ENCODE assay signal across 9 cellular contexts in the genomic region with DNA sequence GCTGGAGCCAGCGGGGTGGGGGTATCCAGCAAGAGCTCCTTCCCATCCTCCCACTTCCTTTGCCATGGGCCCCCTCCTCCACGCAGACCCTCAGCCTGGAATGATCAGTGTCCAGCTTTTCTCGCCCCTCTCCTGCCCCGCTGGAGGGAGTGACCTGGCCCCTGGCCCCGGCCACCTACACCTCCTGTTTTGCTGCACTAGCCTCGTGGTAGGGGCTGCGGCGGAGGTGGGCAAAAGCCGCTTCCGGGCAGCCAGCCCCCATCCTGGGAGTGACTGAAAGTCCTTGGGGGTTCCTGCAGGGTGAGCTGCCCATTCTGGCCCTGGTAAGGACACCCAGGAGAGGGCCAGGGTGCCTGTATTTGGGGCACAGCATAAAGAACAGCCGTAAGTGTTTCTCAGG.
DNase-seq lines count a peak whose midpoint lies in the region; ATAC-seq and TF ChIP-seq lines count a peak whose summit lies in the region.
"Had no signal": no experiment of that assay in that cellular context is flagged by ENCODE, and none has a peak within 500 bp of the region (broad histone marks: within the 10 kb centered on the region; RNA-seq: fewer than 3 reads in every experiment).

No MANE protein-coding gene starts in this region.

- no peak overlapping the region for H3K27ac ChIP-seq in iPS-18a (ENCODE audit: low read length)
- peak overlapping the region in 4 of 5 donors; percentile 35 to 93 (median 72) for H3K27ac ChIP-seq in stomach
- H3K27ac ChIP-seq: SJSA1 had no signal

- CTCF ChIA-PET in activated naive CD4-positive, alpha-beta T cell treated with anti-CD3 and anti-CD28 coated beads for 36 hours (lab: Charles Lee), result interaction anchor here (0.5 to 2.5 kb wide), 7 partner anchors 13 to 441 kb away, joined by 3 to 7 read pairs (median 4); no protein-coding TSS in a partner anchor
- CTCF ChIA-PET in activated CD8-positive, alpha-beta T cell treated with anti-CD3 and anti-CD28 coated beads, Interleukin-2, amount 10 ng/mL, durations not matched to agents 7 days and 5 days (lab: Charles Lee), result interaction anchor here (1.1 to 9.3 kb wide), 6 partner anchors 8 to 105 kb away, joined by 4 to 99 read pairs (median 21); no protein-coding TSS in a partner anchor

- H3K4me1 Mint-ChIP-seq in activated naive CD4-positive, alpha-beta T cell treated with anti-CD3 and anti-CD28 coated beads for 36 hours (ENCODE audit: low read depth), result peaks cover 98% of the 10 kb centered on the region
- H3K4me1 Mint-ChIP-seq in activated CD8-positive, alpha-beta T cell treated with anti-CD3 and anti-CD28 coated beads, Interleukin-2, amount 10 ng/mL, durations not matched to agents 7 days and 5 days (ENCODE audit: low read depth), result peaks cover 95% of the 10 kb centered on the region

- TF ChIP-seq POLR2A in stomach (IDR thresholded peaks at IDR 0.05) (no peak), erythroblast (IDR thresholded peaks at IDR 0.05; ENCODE audit: low read length) (no peak)

- H3K36me3 Mint-ChIP-seq in activated naive CD4-positive, alpha-beta T cell treated with anti-CD3 and anti-CD28 coated beads for 36 hours (ENCODE audit: low read depth), result no peaks in the 10 kb centered on the region
- peaks cover 66% of the 10 kb centered on the region for H3K36me3 Mint-ChIP-seq in activated CD8-positive, alpha-beta T cell treated with anti-CD3 and anti-CD28 coated beads, Interleukin-2, amount 10 ng/mL, durations not matched to agents 7 days and 5 days (ENCODE audit: low read depth)

- no peak overlapping the region for H3K9ac ChIP-seq in iPS-18a (ENCODE audit: low read length)

- intact Hi-C loops in activated naive CD4-positive, alpha-beta T cell treated with anti-CD3 and anti-CD28 coated beads for 36 hours (cut with micrococcal nuclease), result no loop called here
- intact Hi-C loops in stomach (cut with DNase I; ENCODE audit: low total_unique reads), result no loop called here

- H3K27me3 ChIP-seq in iPS-18a (ENCODE audit: control insufficient read depth, insufficient read depth, low read length) (no peaks in the 10 kb centered on the region), stomach (no peaks in the 10 kb centered on the region)
- H3K27me3 ChIP-seq: SJSA1 had no signal

- no peaks in the 10 kb centered on the region for H3K9me3 Mint-ChIP-seq in activated naive CD4-positive, alpha-beta T cell treated with anti-CD3 and anti-CD28 coated beads for 36 hours
- H3K9me3 Mint-ChIP-seq in activated CD8-positive, alpha-beta T cell treated with anti-CD3 and anti-CD28 coated beads, Interleukin-2, amount 10 ng/mL, durations not matched to agents 7 days and 5 days (ENCODE audit: insufficient read depth), result no peaks in the 10 kb centered on the region

- H3K36me3 ChIP-seq in iPS-18a (ENCODE audit: control insufficient read depth, low read depth, low read length) (no peaks in the 10 kb centered on the region), stomach (peaks cover 0 to 20% (median 3%) of the 10 kb centered on the region in 4 donors)

- H3K9me3 ChIP-seq in iPS-18a (ENCODE audit: control insufficient read depth, low read depth, low read length) (no peaks in the 10 kb centered on the region), stomach (no peaks in the 10 kb centered on the region)
- H3K9me3 ChIP-seq: SJSA1 had no signal

- H3K4me3 ChIP-seq in iPS-18a (ENCODE audit: low read length) (peak overlapping the region; percentile 27), stomach (no peak overlapping the region)
- H3K4me3 ChIP-seq: SJSA1 had no signal

- H3K27me3 Mint-ChIP-seq in activated naive CD4-positive, alpha-beta T cell treated with anti-CD3 and anti-CD28 coated beads for 36 hours (ENCODE audit: low read depth), result no peaks in the 10 kb centered on the region
- H3K27me3 Mint-ChIP-seq in activated CD8-positive, alpha-beta T cell treated with anti-CD3 and anti-CD28 coated beads, Interleukin-2, amount 10 ng/mL, durations not matched to agents 7 days and 5 days (ENCODE audit: low read depth), result no peaks in the 10 kb centered on the region

- DNase-seq in activated naive CD4-positive, alpha-beta T cell treated with anti-CD3 and anti-CD28 coated beads for 36 hours, result no peak
- DNase-seq in activated naive CD4-positive, alpha-beta T cell treated with anti-CD3 and anti-CD28 coated beads, Interleukin-2, amount 50 U/mL, for 16 hours, result no peak
- no peak for DNase-seq in activated CD8-positive, alpha-beta T cell treated with anti-CD3 and anti-CD28 coated beads, Interleukin-2, amount 10 ng/mL, durations not matched to agents 7 days and 5 days
- DNase-seq in stomach (no peak), erythroblast (lab: John Stamatoyannopoulos, UW) (no peak), LoVo (ENCODE audit: low spot score) (no peak)

- 51 to 63% (median 56%) methylated on average over 6 to 11 of the region's 11 CpGs for WGBS in stomach, 5 donors

- POLR2A ChIA-PET in activated CD8-positive, alpha-beta T cell treated with anti-CD3 and anti-CD28 coated beads, Interleukin-2, amount 10 ng/mL, durations not matched to agents 7 days and 5 days (lab: Charles Lee), result interaction anchor here (1.0 to 14.0 kb wide), 7 partner anchors 9 to 29 kb away, joined by 3 to 169 read pairs (median 4); no protein-coding TSS in a partner anchor

- ATAC-seq in activated CD8-positive, alpha-beta T cell treated with anti-CD3 and anti-CD28 coated beads, Interleukin-2, amount 10 ng/mL, durations not matched to agents 7 days and 5 days, result no peak
- no peak for ATAC-seq in HG03520 (IDR thresholded peaks at IDR 0.05; ENCODE audit: unreplicated experiment)

- H3K4me3 Mint-ChIP-seq in activated naive CD4-positive, alpha-beta T cell treated with anti-CD3 and anti-CD28 coated beads for 36 hours, result peak overlapping the region; percentile 80
- peak overlapping the region; percentile 87 for H3K4me3 Mint-ChIP-seq in activated CD8-positive, alpha-beta T cell treated with anti-CD3 and anti-CD28 coated beads, Interleukin-2, amount 10 ng/mL, durations not matched to agents 7 days and 5 days

- H3K4me1 ChIP-seq in iPS-18a (ENCODE audit: control insufficient read depth, low read depth, low read length), result peaks cover 39% of the 10 kb centered on the region
- H3K4me1 ChIP-seq in stomach, result peaks cover 87 to 100% (median 90%) of the 10 kb centered on the region in 4 donors

- no peak for TF ChIP-seq CTCF in stomach (IDR thresholded peaks at IDR 0.05)

- TF ChIP-seq EP300 in stomach (IDR thresholded peaks at IDR 0.05), result no peak

- H3K27ac Mint-ChIP-seq in activated naive CD4-positive, alpha-beta T cell treated with anti-CD3 and anti-CD28 coated beads for 36 hours, result peak overlapping the region; percentile 92
- H3K27ac Mint-ChIP-seq in activated CD8-positive, alpha-beta T cell treated with anti-CD3 and anti-CD28 coated beads, Interleukin-2, amount 10 ng/mL, durations not matched to agents 7 days and 5 days, result peak overlapping the region; percentile 91
